Comparison of ENCODE assay signal across 12 cellular contexts in the genomic region with DNA sequence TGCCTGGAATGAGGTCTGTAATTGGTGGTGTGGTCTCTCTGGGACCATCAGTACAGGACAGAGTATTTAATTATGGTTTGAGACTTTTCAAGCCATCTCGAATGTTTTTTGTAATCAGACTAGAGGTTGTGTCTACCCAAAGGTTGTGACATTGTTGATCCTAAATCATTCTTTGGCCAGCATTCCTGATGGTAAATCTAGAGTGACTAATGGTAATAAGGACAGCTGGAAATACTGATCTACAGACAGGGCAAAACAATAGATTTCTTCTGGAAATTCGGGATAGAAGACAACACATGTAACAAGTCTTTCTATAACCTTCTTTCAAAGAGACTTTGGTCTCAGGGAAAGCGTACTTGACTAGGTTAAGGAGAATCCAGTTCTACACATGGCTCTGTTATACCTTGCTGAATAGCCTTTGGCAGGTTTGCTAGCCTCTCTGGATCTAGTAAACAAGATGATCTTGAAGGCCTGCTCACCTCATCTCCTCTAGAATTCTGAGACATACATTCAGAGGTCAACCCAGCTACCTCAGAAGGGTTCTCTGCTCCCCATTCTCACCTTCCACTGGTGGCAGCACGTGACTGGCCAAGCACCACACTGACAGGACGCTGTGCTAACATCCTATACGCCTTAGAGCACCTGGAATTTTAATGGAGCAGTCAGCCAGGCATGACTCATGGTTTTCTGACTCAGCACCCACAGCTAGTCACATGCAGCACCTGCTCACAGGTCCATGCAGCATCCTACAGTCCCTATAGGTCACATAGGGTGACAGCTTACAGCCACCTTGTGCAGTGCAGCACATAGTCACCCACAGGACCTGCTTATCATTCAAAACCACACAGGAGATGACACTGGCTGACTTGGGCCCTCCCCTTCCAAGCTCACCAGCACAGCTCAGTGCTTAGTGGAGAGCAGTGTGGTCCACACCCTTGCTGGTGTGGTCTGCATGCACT. TPM values are rescaled to one million over a fixed set of nuclear protein-coding genes. Genes with fewer than 3 reads are reported as not detected.
A peak's percentile ranks its signal among the peaks of the same experiment; 100 is the strongest.
DNase-seq lines count a peak whose midpoint lies in the region; ATAC-seq lines count a peak whose summit lies in the region.
"Had no signal": no experiment of that assay in that cellular context is flagged by ENCODE, and none has a peak within 500 bp of the region (broad histone marks: within the 10 kb centered on the region; RNA-seq: fewer than 3 reads in every experiment).

No MANE protein-coding gene starts in this region.

- peak; percentile 66 to 79 (median 71) for DNase-seq in NCI-H1417 (lab: John Stamatoyannopoulos, UW)
- no peak for DNase-seq in NCI-H1417 treated with DMSO at 0.1 percent for 48 hours (lab: John Stamatoyannopoulos, UW)
- DNase-seq in RPMI7951 (ENCODE audit: low read depth), result peak; percentile 26
- peak; percentile 86 for DNase-seq in epithelial cell of prostate (ENCODE audit: low read depth, low spot score)
- DNase-seq in stimulated activated CD8-positive, alpha-beta memory T cell treated with anti-CD3 and anti-CD28 coated beads, Interleukin-4, amount 100 ng/mL, for 1 hour (ENCODE audit: low read depth in 2 of 2, low spot score in 1 of 2), result peak; percentile 5 to 13
- no peak for DNase-seq in NAMALWA (ENCODE audit: low spot score)
- no peak for DNase-seq in NCI-H1048 (lab: John Stamatoyannopoulos, UW)

- no peak for ATAC-seq in GM19467 (IDR thresholded peaks at IDR 0.05; ENCODE audit: unreplicated experiment)
- ATAC-seq: GM23338 had no signal

- H3K27ac ChIP-seq in epithelial cell of prostate, result no peak overlapping the region
- H3K27ac ChIP-seq: 22Rv1, prostate gland, SJSA1 had no signal

RNA-seq across cellular contexts. Expression of gene PLB1, which starts 12.2 kb away (rescaled TPM):
- 0.12 and 1.6 TPM in 2 replicates for total RNA-seq in RPMI7951 (2014; rRNA removed; shearing (Covaris generic))

Comparison
In these comparisons a context has a peak if more than half of its experiments do, and no peak if none do; other contexts are left out.
1. DNase-seq: peak in NCI-H1417 (3 of 3), RPMI7951 (single experiment), epithelial cell of prostate (single experiment) and stimulated activated CD8-positive, alpha-beta memory T cell treated with anti-CD3 and anti-CD28 coated beads, Interleukin-4, amount 100 ng/mL, for 1 hour (2 of 2); none in NCI-H1417 treated with DMSO at 0.1 percent for 48 hours (single experiment), NAMALWA (single experiment) and NCI-H1048 (single experiment).